ENCODE assay signal across 8 cellular contexts in the genomic region with DNA sequence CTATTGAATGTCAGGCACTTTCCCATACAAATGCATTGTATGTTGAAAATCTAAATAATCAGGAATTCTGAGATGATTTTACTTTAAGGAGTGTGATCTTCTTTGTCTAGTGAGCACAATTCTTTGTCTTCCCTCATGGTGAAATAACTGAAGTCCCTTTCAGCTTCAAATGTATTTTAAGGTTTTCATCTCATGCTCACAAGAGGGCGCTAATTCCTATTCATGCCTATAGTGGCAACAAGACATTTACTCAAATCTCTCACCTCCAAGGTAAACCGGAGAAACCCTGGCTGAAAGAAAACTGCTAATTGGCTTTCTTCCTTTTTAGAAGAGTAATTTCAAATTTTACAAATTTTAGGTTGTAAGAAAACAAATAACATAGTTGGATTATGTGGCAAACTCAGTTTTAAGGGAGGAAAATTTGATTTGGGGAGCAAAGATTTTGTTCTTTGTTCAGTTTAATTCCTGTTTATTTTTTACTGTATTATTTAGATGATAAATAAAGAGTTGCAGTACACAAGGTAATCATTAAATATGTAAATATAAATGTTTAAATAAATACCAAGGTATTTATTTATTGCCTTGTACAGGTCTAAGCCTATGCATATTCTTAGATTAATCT.
A peak's percentile ranks its signal among the peaks of the same experiment; 100 is the strongest.
DNase-seq lines count a peak whose midpoint lies in the region; ATAC-seq and TF ChIP-seq lines count a peak whose summit lies in the region.

No MANE protein-coding gene starts in this region.

- H3K27me3 Mint-ChIP-seq in osteocyte (ENCODE audit: unreplicated experiment): peaks cover 16% of the 10 kb centered on the region

- ATAC-seq in GM18867 (IDR thresholded peaks at IDR 0.05; ENCODE audit: unreplicated experiment) (peak; percentile 62), HG03108 (IDR thresholded peaks at IDR 0.05; ENCODE audit: unreplicated experiment) (no peak)

- H3K9me3 Mint-ChIP-seq in osteocyte (ENCODE audit: unreplicated experiment): no peaks in the 10 kb centered on the region

- TF ChIP-seq CTCF in epithelial cell of proximal tubule (conservative IDR thresholded peaks at IDR 0.05; ENCODE audit: low read depth, low read length) (peak; percentile 76), osteocyte (IDR thresholded peaks at IDR 0.05) (peak; percentile 75)

- H3K27ac Mint-ChIP-seq in osteocyte (ENCODE audit: unreplicated experiment): no peak overlapping the region

- no peak overlapping the region for H3K4me3 Mint-ChIP-seq in osteocyte (ENCODE audit: unreplicated experiment)

- no peaks in the 10 kb centered on the region for H3K4me1 Mint-ChIP-seq in osteocyte (ENCODE audit: unreplicated experiment)

- H3K36me3 Mint-ChIP-seq in osteocyte (ENCODE audit: unreplicated experiment): no peaks in the 10 kb centered on the region

- peak; percentile 45 for DNase-seq in CD1c-positive myeloid dendritic cell (ENCODE audit: extremely low spot score)
- DNase-seq in MV-4-11 (lab: John Stamatoyannopoulos, UW): peak; percentile 46
- DNase-seq in RPMI8226: peak; percentile 55
- DNase-seq in epithelial cell of proximal tubule (ENCODE audit: low read depth): peak; percentile 4
- no peak for DNase-seq in osteocyte (ENCODE audit: extremely low spot score, unreplicated experiment)
- no peak for DNase-seq in NK-92 treated with Interleukin-12 subunit alpha and Interleukin-12 subunit beta, amount 100 ng/mL, for 24 hours (lab: John Stamatoyannopoulos, UW)

- no peak overlapping the region for H3K4me3 ChIP-seq in epithelial cell of proximal tubule (ENCODE audit: low read depth, low read length)

Comparison
In these comparisons a context has a peak if more than half of its experiments do, and no peak if none do; other contexts are left out.
1. DNase-seq: peak in CD1c-positive myeloid dendritic cell (single experiment), MV-4-11 (single experiment), RPMI8226 (single experiment) and epithelial cell of proximal tubule (single experiment); none in osteocyte (single experiment) and NK-92 treated with Interleukin-12 subunit alpha and Interleukin-12 subunit beta, amount 100 ng/mL, for 24 hours (single experiment).